Comparison of ENCODE assay signal across 2 cellular contexts in genomic region chr12:49633703-49634311, GRCh38.
TF ChIP-seq lines count a peak whose summit lies in the region.

No MANE protein-coding gene starts in this region.

TF ChIP-seq in HEK293, 187 proteins besides CTCF, POLR2A, EP300 and RAD21:
- TF ChIP-seq ZEB2 (tag by site-specific recombination; IDR thresholded peaks at IDR 0.05) (no peak), ZNF624 (tag by site-specific recombination; IDR thresholded peaks at IDR 0.05) (no peak), ZNF692 (tag by site-specific recombination; IDR thresholded peaks at IDR 0.05) (no peak), ZNF600 (tag by site-specific recombination; IDR thresholded peaks at IDR 0.05) (no peak), ZNF596 (tag by site-specific recombination; IDR thresholded peaks at IDR 0.05) (no peak), BCL11A (tag by site-specific recombination; IDR thresholded peaks at IDR 0.05; ENCODE audit: low read depth) (no peak), ZIC2 (tag by site-specific recombination; IDR thresholded peaks at IDR 0.05) (peak; percentile 68), ZNF670 (tag by site-specific recombination; IDR thresholded peaks at IDR 0.05; ENCODE audit: low read depth) (no peak), GLIS1 (tag by site-specific recombination; IDR thresholded peaks at IDR 0.05) (peak; percentile 52), ZNF549 (tag by site-specific recombination; IDR thresholded peaks at IDR 0.05) (no peak), ZSCAN4 (tag by site-specific recombination; IDR thresholded peaks at IDR 0.05) (no peak), ZBTB10 (tag by site-specific recombination; IDR thresholded peaks at IDR 0.05) (no peak), ZNF433 (tag by site-specific recombination; IDR thresholded peaks at IDR 0.05; ENCODE audit: low read depth) (no peak), ZNF140 (tag by site-specific recombination; IDR thresholded peaks at IDR 0.05) (no peak), ZBTB44 (tag by site-specific recombination; IDR thresholded peaks at IDR 0.05) (no peak), GLIS2 (tag by site-specific recombination; IDR thresholded peaks at IDR 0.05) (0 out of 2 replicates have a peak, but pooled peaks have one; percentile 21), ZNF514 (tag by site-specific recombination; IDR thresholded peaks at IDR 0.05) (no peak), ZFP69B (tag by site-specific recombination; IDR thresholded peaks at IDR 0.05) (no peak)

TF ChIP-seq in K562, 482 proteins besides CTCF, POLR2A, EP300 and RAD21:
- TF ChIP-seq NR0B1 (IDR thresholded peaks at IDR 0.05; ENCODE audit: partially characterized antibody) (no peak), POU5F1 (IDR thresholded peaks at IDR 0.05; ENCODE audit: borderline replicate concordance, low read depth, low read length, partially characterized antibody) (no peak), POLR2G (IDR thresholded peaks at IDR 0.05; ENCODE audit: low read depth, low read length) (0 out of 2 replicates have a peak, but pooled peaks have one; percentile 27)
